ENCODE assay signal across 18 cellular contexts in genomic region chr5:174190073-174190675, GRCh38.
"Had no signal": no experiment of that assay in that cellular context is flagged by ENCODE, and none has a peak within 500 bp of the region (broad histone marks: within the 10 kb centered on the region; RNA-seq: fewer than 3 reads in every experiment).

No MANE protein-coding gene starts in this region.

- H3K27ac ChIP-seq: breast epithelium, gastrocnemius medialis, left lung, prostate gland, spleen had no signal

- H3K9me3 Mint-ChIP-seq: activated T-helper 17 cell treated with anti-CD3 and anti-CD28 coated beads, Interleukin-2, amount 50 U/mL, for 72 hours; dendritic cell treated with granulocyte-macrophage colony-stimulating factor and Interleukin-4, amounts not matched to agents 40 ng/mL and 50 ng/mL, for 4 days; effector memory CD8-positive, alpha-beta T cell; memory B cell; natural killer cell treated with Interleukin-12 subunit alpha and Interleukin-12 subunit beta and Interleukin-15 and Interleukin-18, amount 100 ng/mL, for 72 hours; stimulated activated naive CD8-positive, alpha-beta T cell treated with anti-CD3 and anti-CD28 coated beads, Interleukin-15, amount 100 ng/mL, for 72 hours; T-cell had no signal

- H3K4me3 ChIP-seq: breast epithelium, gastrocnemius medialis, left lung, prostate gland, spleen had no signal

- H3K27ac Mint-ChIP-seq: activated T-helper 17 cell treated with anti-CD3 and anti-CD28 coated beads, Interleukin-2, amount 50 U/mL, for 72 hours; dendritic cell treated with granulocyte-macrophage colony-stimulating factor and Interleukin-4, amounts not matched to agents 40 ng/mL and 50 ng/mL, for 4 days; effector memory CD8-positive, alpha-beta T cell; memory B cell; natural killer cell treated with Interleukin-12 subunit alpha and Interleukin-12 subunit beta and Interleukin-15 and Interleukin-18, amount 100 ng/mL, for 72 hours; T-cell had no signal

- H3K4me1 ChIP-seq: breast epithelium, gastrocnemius medialis, prostate gland, spleen had no signal

- H3K27me3 Mint-ChIP-seq: dendritic cell treated with granulocyte-macrophage colony-stimulating factor and Interleukin-4, amounts not matched to agents 40 ng/mL and 50 ng/mL, for 4 days had no signal

- H3K9me3 ChIP-seq: breast epithelium, gastrocnemius medialis, left lung, prostate gland, spleen had no signal

- DNase-seq: activated CD4-positive, alpha-beta T cell treated with anti-CD3 and anti-CD28 coated beads, Interleukin-2, amount 50 U/mL, for 48 hours; activated naive CD4-positive, alpha-beta T cell treated with Interleukin-2 at 50 U/mL for 16 hours; anterior cingulate cortex; cerebellar nuclear complex; effector memory CD8-positive, alpha-beta T cell; gastrocnemius medialis; hippocampal formation; left lung; spleen; stimulated activated naive CD8-positive, alpha-beta T cell treated with anti-CD3 and anti-CD28 coated beads, Interleukin-15, amount 100 ng/mL, for 72 hours; T-cell; T1000 had no signal

- H3K36me3 Mint-ChIP-seq: memory B cell; natural killer cell treated with Interleukin-12 subunit alpha and Interleukin-12 subunit beta and Interleukin-15 and Interleukin-18, amount 100 ng/mL, for 72 hours; T-cell had no signal

- H3K4me3 Mint-ChIP-seq: activated T-helper 17 cell treated with anti-CD3 and anti-CD28 coated beads, Interleukin-2, amount 50 U/mL, for 72 hours; dendritic cell treated with granulocyte-macrophage colony-stimulating factor and Interleukin-4, amounts not matched to agents 40 ng/mL and 50 ng/mL, for 4 days; effector memory CD8-positive, alpha-beta T cell; memory B cell; natural killer cell treated with Interleukin-12 subunit alpha and Interleukin-12 subunit beta and Interleukin-15 and Interleukin-18, amount 100 ng/mL, for 72 hours; stimulated activated naive CD8-positive, alpha-beta T cell treated with anti-CD3 and anti-CD28 coated beads, Interleukin-15, amount 100 ng/mL, for 72 hours; T-cell had no signal

- H3K36me3 ChIP-seq: breast epithelium, gastrocnemius medialis, left lung, prostate gland, spleen had no signal

- H3K4me1 Mint-ChIP-seq: activated T-helper 17 cell treated with anti-CD3 and anti-CD28 coated beads, Interleukin-2, amount 50 U/mL, for 72 hours; memory B cell; stimulated activated naive CD8-positive, alpha-beta T cell treated with anti-CD3 and anti-CD28 coated beads, Interleukin-15, amount 100 ng/mL, for 72 hours; T-cell had no signal
